Comparison of ENCODE assay signal across 8 cellular contexts in genomic region chr17:74748279-74748528, GRCh38. TPM values are rescaled to one million over a fixed set of nuclear protein-coding genes. Genes with fewer than 3 reads are reported as not detected.
DNase-seq lines count a peak whose midpoint lies in the region; ATAC-seq, FAIRE-seq and TF ChIP-seq lines count a peak whose summit lies in the region.

No MANE protein-coding gene starts in this region.

- peaks cover 24 to 27% of the 10 kb centered on the region in 2 donors for H3K36me3 Mint-ChIP-seq in CD14-positive monocyte
- no peaks in the 10 kb centered on the region for H3K36me3 Mint-ChIP-seq in MCF 10A (ENCODE audit: insufficient read depth, unreplicated experiment)
- no peaks in the 10 kb centered on the region for H3K36me3 Mint-ChIP-seq in natural killer cell

- CTCF ChIA-PET in MCF 10A (lab: Yijun Ruan, JAX): interaction anchor here (0.7 to 4.7 kb wide), 4 partner anchors 23 to 115 kb away, joined by 3 to 74 read pairs (median 36); no protein-coding TSS in a partner anchor

- ATAC-seq in HG03469 (IDR thresholded peaks at IDR 0.05; ENCODE audit: unreplicated experiment) (peak; percentile 59), natural killer cell (no peak), HG03378 (IDR thresholded peaks at IDR 0.05; ENCODE audit: unreplicated experiment) (no peak)

- H3K27ac Mint-ChIP-seq in CD14-positive monocyte: peak overlapping the region in 6 of 7 donors; percentile 37 to 88 (median 82)
- peak overlapping the region; percentile 57 for H3K27ac Mint-ChIP-seq in MCF 10A (ENCODE audit: low read depth, unreplicated experiment)
- H3K27ac Mint-ChIP-seq in natural killer cell: peak overlapping the region in 1 of 2 donors; percentile 92

- peak; percentile 89 for DNase-seq in CD14-positive monocyte (ENCODE audit: low spot score)
- DNase-seq in MCF 10A (ENCODE audit: unreplicated experiment): no peak
- no peak for DNase-seq in natural killer cell
- DNase-seq in urothelium cell line (ENCODE audit: low spot score): no peak
- no peak for DNase-seq in D341Med (ENCODE audit: low spot score)
- no peak for DNase-seq in cortex of kidney (lab: John Stamatoyannopoulos, UW)

- H3K9me3 Mint-ChIP-seq in CD14-positive monocyte (peaks cover 0 to 2% (median 0%) of the 10 kb centered on the region in 7 donors), MCF 10A (ENCODE audit: unreplicated experiment) (no peaks in the 10 kb centered on the region), natural killer cell (no peaks in the 10 kb centered on the region)

- H3K4me3 Mint-ChIP-seq in CD14-positive monocyte (peak overlapping the region; percentile 48 to 71), MCF 10A (ENCODE audit: unreplicated experiment) (peak overlapping the region; percentile 88), natural killer cell (peak overlapping the region; percentile 99)

- POLR2A ChIA-PET in MCF 10A (lab: Yijun Ruan, JAX): interaction anchor here (0.7 kb wide), 2 partner anchors 212 to 458 kb away, joined by 3 read pairs; partner anchors contain the start of gene NUP85

- BruUV-seq in MCF 10A (replicated peaks; lab: Mats Ljungman, UMichigan): no TSS peak

- H3K4me1 Mint-ChIP-seq in CD14-positive monocyte: peaks cover 74% of the 10 kb centered on the region
- peaks cover 34% of the 10 kb centered on the region for H3K4me1 Mint-ChIP-seq in MCF 10A (ENCODE audit: insufficient read depth, unreplicated experiment)
- H3K4me1 Mint-ChIP-seq in natural killer cell: peaks cover 51 to 70% of the 10 kb centered on the region in 2 donors

- H3K27me3 Mint-ChIP-seq in CD14-positive monocyte (ENCODE audit: low read depth in 3 of 3) (no peaks in the 10 kb centered on the region), MCF 10A (ENCODE audit: insufficient read depth, unreplicated experiment) (no peaks in the 10 kb centered on the region), natural killer cell (ENCODE audit: low read depth in 2 of 2) (no peaks in the 10 kb centered on the region)

- TF ChIP-seq CTCF in CD14-positive monocyte (IDR thresholded peaks at IDR 0.05) (no peak), MCF 10A (IDR thresholded peaks at IDR 0.05; ENCODE audit: unreplicated experiment) (no peak), natural killer cell (IDR thresholded peaks at IDR 0.05) (no peak)

- no peak for FAIRE-seq in urothelium cell line (lab: Jason Lieb, UNC)

- intact Hi-C loops in CD14-positive monocyte (cut with micrococcal nuclease): loop anchor here (2.0 to 10.0 kb wide), 2 partner anchors 31 to 207 kb away; no protein-coding TSS in a partner anchor
- intact Hi-C loops in MCF 10A (cut with micrococcal nuclease): loop anchor here (1.0 to 2.0 kb wide), 2 partner anchors 22 to 213 kb away; no protein-coding TSS in a partner anchor
- intact Hi-C loops in natural killer cell (cut with micrococcal nuclease): no loop called here

RNA-seq across cellular contexts. Expression of gene NHERF1, which starts 0.2 kb away (rescaled TPM):
- polyA plus RNA-seq in CD14-positive monocyte: 100 to 1,000 TPM; 131 to 149 TPM
- total RNA-seq in MCF 10A (2022): 23.9 and 25.3 TPM in 2 replicates
- total RNA-seq in natural killer cell: 100 to 1,000 TPM; 323 to 372 (median 362) TPM

RNA-seq across cellular contexts. Expression of gene RAB37, which starts 11.1 kb away (rescaled TPM):
- polyA plus RNA-seq in CD14-positive monocyte: 10 to 100 TPM; 26.8 to 40.9 TPM
- total RNA-seq in MCF 10A (2022) (not detected in 2 replicates), natural killer cell (100 to 1,000 TPM; 150 to 184 (median 169) TPM)

RNA-seq across cellular contexts. Expression of gene NAT9, which starts 27.9 kb away (rescaled TPM):
- 1 to 10 TPM; 7.1 to 7.8 TPM for polyA plus RNA-seq in CD14-positive monocyte
- total RNA-seq in MCF 10A (2022): 58.1 and 64.8 TPM in 2 replicates
- total RNA-seq in natural killer cell: 10 to 100 TPM; 20.0 to 27.2 (median 24.8) TPM

RNA-seq across cellular contexts. Expression of gene CD300LF, which starts 35.5 kb away (rescaled TPM):
- polyA plus RNA-seq in CD14-positive monocyte: 100 to 1,000 TPM; 112 to 175 TPM
- total RNA-seq in MCF 10A (2022): not detected in 2 replicates
- 10 to 100 TPM in 1 of 3 donors, 1 to 10 TPM in 2; 1.9 to 10.6 (median 8.7) TPM for total RNA-seq in natural killer cell

Comparison
In these comparisons a context has a peak if more than half of its experiments do, and no peak if none do; other contexts are left out.
1. RNA of gene NHERF1, which starts 0.2 kb away (total RNA-seq): 323 to 372 TPM in natural killer cell; 23.9 to 25.3 TPM in MCF 10A; every median in the first group is over 10 times any median in the second.
2. RNA of gene RAB37, which starts 11.1 kb away (total RNA-seq): 150 to 184 TPM in natural killer cell; not detected in MCF 10A; every median in the first group is over 100 times any median in the second.
3. Peak in every context shown above with its lines, with median percentiles within 50 percentile points of each other: H3K4me3 Mint-ChIP-seq.